13 cellular contexts compared by ENCODE assay signal in the genomic region with DNA sequence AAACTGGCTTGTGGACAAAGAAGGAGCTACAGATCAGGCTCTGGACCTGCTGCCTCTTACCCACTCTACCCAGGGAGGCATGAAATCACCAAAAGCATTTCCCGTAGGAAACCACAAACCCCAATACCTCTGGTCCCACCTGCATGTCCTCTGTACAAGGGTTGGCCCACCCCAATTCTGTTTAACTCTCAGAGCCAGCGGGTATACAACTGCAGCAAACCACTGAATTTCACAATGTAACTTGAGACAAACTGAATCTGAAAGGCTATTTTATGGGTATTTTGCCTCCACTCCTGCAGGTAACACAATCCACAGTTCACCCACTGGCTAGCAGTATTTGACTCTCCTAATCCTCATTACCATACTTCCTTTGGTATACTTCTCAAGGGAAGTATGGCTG. TPM values are rescaled to one million over a fixed set of nuclear protein-coding genes. Genes with fewer than 3 reads are reported as not detected.
DNase-seq lines count a peak whose midpoint lies in the region; ATAC-seq and TF ChIP-seq lines count a peak whose summit lies in the region.
"Had no signal": no experiment of that assay in that cellular context is flagged by ENCODE, and none has a peak within 500 bp of the region (broad histone marks: within the 10 kb centered on the region; RNA-seq: fewer than 3 reads in every experiment).

No MANE protein-coding gene starts in this region.

- no peaks in the 10 kb centered on the region for H3K27me3 ChIP-seq in vagina
- H3K27me3 ChIP-seq: ovary had no signal

- TF ChIP-seq CTCF in NB4 (IDR thresholded peaks at IDR 0.05; ENCODE audit: low read depth, low read length) (no peak), osteocyte (IDR thresholded peaks at IDR 0.05) (no peak), vagina (IDR thresholded peaks at IDR 0.05) (no peak)

- no peaks in the 10 kb centered on the region for H3K9me3 ChIP-seq in vagina

- H3K4me3 ChIP-seq in NB4 (ENCODE audit: low read depth, low read length) (no peak overlapping the region), vagina (no peak overlapping the region)
- H3K4me3 ChIP-seq: ovary had no signal

- H3K36me3 ChIP-seq in vagina: no peaks in the 10 kb centered on the region
- H3K36me3 ChIP-seq: ovary had no signal

- H3K9me3 Mint-ChIP-seq in osteocyte (ENCODE audit: unreplicated experiment): no peaks in the 10 kb centered on the region
- H3K9me3 Mint-ChIP-seq in activated naive CD8-positive, alpha-beta T cell treated with anti-CD3 and anti-CD28 coated beads, Interleukin-2, amount 50 U/mL, for 24 hours: no peaks in the 10 kb centered on the region
- H3K9me3 Mint-ChIP-seq: T-helper 1 cell treated with Interleukin-12 subunit alpha and Interleukin-12 subunit beta and Interleukin-4 antibody, amounts not matched to agents 30 μg/mL and 1 μg/mL, for 36 hours had no signal

- no peaks in the 10 kb centered on the region for H3K27me3 Mint-ChIP-seq in osteocyte (ENCODE audit: unreplicated experiment)
- peaks cover 39% of the 10 kb centered on the region for H3K27me3 Mint-ChIP-seq in activated naive CD8-positive, alpha-beta T cell treated with anti-CD3 and anti-CD28 coated beads, Interleukin-2, amount 50 U/mL, for 24 hours

- peaks cover 5% of the 10 kb centered on the region for H3K4me1 ChIP-seq in vagina

- H3K4me3 Mint-ChIP-seq in osteocyte (ENCODE audit: unreplicated experiment): no peak overlapping the region
- no peak overlapping the region for H3K4me3 Mint-ChIP-seq in activated naive CD8-positive, alpha-beta T cell treated with anti-CD3 and anti-CD28 coated beads, Interleukin-2, amount 50 U/mL, for 24 hours
- H3K4me3 Mint-ChIP-seq: T-helper 1 cell treated with Interleukin-12 subunit alpha and Interleukin-12 subunit beta and Interleukin-4 antibody, amounts not matched to agents 30 μg/mL and 1 μg/mL, for 36 hours had no signal

- peaks cover 16% of the 10 kb centered on the region for H3K36me3 Mint-ChIP-seq in osteocyte (ENCODE audit: unreplicated experiment)
- H3K36me3 Mint-ChIP-seq in activated naive CD8-positive, alpha-beta T cell treated with anti-CD3 and anti-CD28 coated beads, Interleukin-2, amount 50 U/mL, for 24 hours (ENCODE audit: low read depth): no peaks in the 10 kb centered on the region

- TF ChIP-seq POLR2A in NB4 (IDR thresholded peaks at IDR 0.05; ENCODE audit: extremely low read depth, insufficient read length) (no peak), vagina (IDR thresholded peaks at IDR 0.05) (no peak)

- peak overlapping the region; percentile 71 for H3K27ac Mint-ChIP-seq in osteocyte (ENCODE audit: unreplicated experiment)
- no peak overlapping the region for H3K27ac Mint-ChIP-seq in activated naive CD8-positive, alpha-beta T cell treated with anti-CD3 and anti-CD28 coated beads, Interleukin-2, amount 50 U/mL, for 24 hours
- H3K27ac Mint-ChIP-seq: T-helper 1 cell treated with Interleukin-12 subunit alpha and Interleukin-12 subunit beta and Interleukin-4 antibody, amounts not matched to agents 30 μg/mL and 1 μg/mL, for 36 hours had no signal

- intact Hi-C loops in vagina (cut with DNase I): no loop called here

- DNase-seq in NCI-H187 treated with DMSO at 0.1 percent for 48 hours (lab: John Stamatoyannopoulos, UW): peak; percentile 62
- DNase-seq in NCI-H187 (lab: John Stamatoyannopoulos, UW): no peak
- peak; percentile 28 for DNase-seq in NB4 (ENCODE audit: low read depth)
- no peak for DNase-seq in osteocyte (ENCODE audit: extremely low spot score, unreplicated experiment)
- no peak for DNase-seq in NCI-H1092 (lab: John Stamatoyannopoulos, UW)
- no peak for DNase-seq in vagina (ENCODE audit: extremely low spot score in 2 of 2)
- DNase-seq in activated naive CD8-positive, alpha-beta T cell treated with anti-CD3 and anti-CD28 coated beads, Interleukin-2, amount 50 U/mL, for 24 hours: no peak
- DNase-seq: 8988T, GDM1, NCI-H1930, ovary had no signal

- H3K4me1 Mint-ChIP-seq in osteocyte (ENCODE audit: unreplicated experiment): peaks cover 73% of the 10 kb centered on the region
- peaks cover 8% of the 10 kb centered on the region for H3K4me1 Mint-ChIP-seq in activated naive CD8-positive, alpha-beta T cell treated with anti-CD3 and anti-CD28 coated beads, Interleukin-2, amount 50 U/mL, for 24 hours

- H3K27ac ChIP-seq in vagina: no peak overlapping the region
- H3K27ac ChIP-seq: ovary had no signal

- peak; percentile 58 for ATAC-seq in HG02678 (IDR thresholded peaks at IDR 0.05; ENCODE audit: unreplicated experiment)
- no peak for ATAC-seq in activated naive CD8-positive, alpha-beta T cell treated with anti-CD3 and anti-CD28 coated beads, Interleukin-2, amount 50 U/mL, for 24 hours

RNA-seq across cellular contexts. Expression of a gene that starts 16.5 kb away (rescaled TPM):
- total RNA-seq in osteocyte (339 and 340 TPM in 2 replicates), vagina (3.7 TPM)

Comparison
In these comparisons a context has a peak if more than half of its experiments do, and no peak if none do; other contexts are left out.
1. DNase-seq: peak in NCI-H187 treated with DMSO at 0.1 percent for 48 hours (single experiment) and NB4 (single experiment); none in NCI-H187 (0 of 2), osteocyte (single experiment), NCI-H1092 (single experiment), vagina (0 of 2) and activated naive CD8-positive, alpha-beta T cell treated with anti-CD3 and anti-CD28 coated beads, Interleukin-2, amount 50 U/mL, for 24 hours (single experiment).
2. RNA of a gene that starts 16.5 kb away (total RNA-seq): 339 to 340 TPM in osteocyte; 3.7 TPM in vagina (single experiment); every median in the first group is over 10 times any median in the second.